ENCODE assay signal across 20 cellular contexts in genomic region chr4:89755210-89755609, GRCh38.
DNase-seq lines count a peak whose midpoint lies in the region; ATAC-seq, FAIRE-seq and TF ChIP-seq lines count a peak whose summit lies in the region.
"Had no signal": no experiment of that assay in that cellular context is flagged by ENCODE, and none has a peak within 500 bp of the region (broad histone marks: within the 10 kb centered on the region; RNA-seq: fewer than 3 reads in every experiment).

No MANE protein-coding gene starts in this region.

- H3K27me3 ChIP-seq in BE2C (no peaks in the 10 kb centered on the region), endothelial cell of umbilical vein (ENCODE audit: control insufficient read depth in 2 of 2, insufficient read depth in 2 of 2, low read length in 2 of 2) (no peaks in the 10 kb centered on the region)
- H3K27me3 ChIP-seq: colonic mucosa had no signal

- no peaks in the 10 kb centered on the region for H3K36me3 ChIP-seq in BE2C
- peaks cover 0 to 3% of the 10 kb centered on the region in 2 experiments for H3K36me3 ChIP-seq in endothelial cell of umbilical vein (ENCODE audit: control insufficient read depth in 2 of 2, extremely low read depth in 1 of 2, insufficient read depth in 2 of 2, low read length in 2 of 2)
- H3K36me3 ChIP-seq: colonic mucosa, thoracic aorta had no signal

- no peak for FAIRE-seq in endothelial cell of umbilical vein (lab: Jason Lieb, UNC)
- FAIRE-seq: GM19239 had no signal

- 0 out of 2 replicates have a peak, but pooled peaks have one; percentile 15 for TF ChIP-seq CTCF in BE2C (IDR thresholded peaks at IDR 0.05; ENCODE audit: low read depth, low read length)
- peak; percentile 2 to 5 for TF ChIP-seq CTCF in endothelial cell of umbilical vein (IDR thresholded peaks at IDR 0.05; ENCODE audit: extremely low read depth in 1 of 2, insufficient read depth in 1 of 2, low read depth in 1 of 2, low read length in 2 of 2)
- peak; percentile 39 for TF ChIP-seq CTCF in neural crest cell (conservative IDR thresholded peaks at IDR 0.05)
- no peak for TF ChIP-seq CTCF in nephron progenitor cell (IDR thresholded peaks at IDR 0.05)

- no peak overlapping the region for H3K27ac ChIP-seq in endothelial cell of umbilical vein (ENCODE audit: insufficient read depth, low read depth, low read length)
- H3K27ac ChIP-seq: colonic mucosa, HL-60, RWPE1, thoracic aorta had no signal

- H3K79me2 ChIP-seq in endothelial cell of umbilical vein (ENCODE audit: control insufficient read depth, insufficient read depth, low read length) = peaks cover 5% of the 10 kb centered on the region

- POLR2A ChIA-PET in endothelial cell of umbilical vein (lab: Charles Lee) = no interaction called here

- ATAC-seq in HG02763 (IDR thresholded peaks at IDR 0.05; ENCODE audit: unreplicated experiment) = no peak
- no peak for ATAC-seq in HG03378 (IDR thresholded peaks at IDR 0.05; ENCODE audit: unreplicated experiment)
- ATAC-seq: activated CD8-positive, alpha-beta T cell treated with anti-CD3 and anti-CD28 coated beads, Interleukin-2, amount 10 ng/mL, durations not matched to agents 7 days and 5 days; activated naive CD8-positive, alpha-beta T cell treated with anti-CD3 and anti-CD28 coated beads, Interleukin-2, amount 50 U/mL, for 24 hours had no signal

- H3K27me3 Mint-ChIP-seq in neural crest cell (ENCODE audit: low read depth) = no peaks in the 10 kb centered on the region
- H3K27me3 Mint-ChIP-seq in nephron progenitor cell (ENCODE audit: low read depth, poor library complexity) = no peaks in the 10 kb centered on the region
- H3K27me3 Mint-ChIP-seq: activated naive CD8-positive, alpha-beta T cell treated with anti-CD3 and anti-CD28 coated beads, Interleukin-2, amount 50 U/mL, for 24 hours had no signal

- H3K4me1 ChIP-seq in BE2C = peaks cover 23% of the 10 kb centered on the region
- H3K4me1 ChIP-seq in endothelial cell of umbilical vein (ENCODE audit: control insufficient read depth, extremely low read depth, insufficient read depth, low read length) = peaks cover 27% of the 10 kb centered on the region
- H3K4me1 ChIP-seq: colonic mucosa had no signal

- H3K36me3 Mint-ChIP-seq in neural crest cell (ENCODE audit: low read depth) (no peaks in the 10 kb centered on the region), nephron progenitor cell (ENCODE audit: low read depth) (no peaks in the 10 kb centered on the region)

- H3K4me3 ChIP-seq in BE2C (ENCODE audit: low read depth, low read length) (no peak overlapping the region), endothelial cell of umbilical vein (replicated peaks in 1 of 3; ENCODE audit: insufficient read depth in 1 of 3, low read depth in 1 of 3, low read length in 3 of 3) (no peak overlapping the region)
- H3K4me3 ChIP-seq: colonic mucosa, thoracic aorta had no signal

- no peak overlapping the region for H2AFZ ChIP-seq in endothelial cell of umbilical vein (ENCODE audit: low read depth, low read length)

- CTCF ChIA-PET in endothelial cell of umbilical vein (lab: Charles Lee) = interaction anchor here (0.6 to 1.8 kb wide), 4 partner anchors 17 to 114 kb away, joined by 3 to 9 read pairs (median 6); no protein-coding TSS in a partner anchor

- no TSS peak for BruUV-seq in endothelial cell of umbilical vein (replicated peaks; lab: Mats Ljungman, UMichigan)

- H3K9ac ChIP-seq in endothelial cell of umbilical vein (replicated peaks; ENCODE audit: extremely low read depth, insufficient read depth, low read length) = no peak overlapping the region

- H3K4me3 Mint-ChIP-seq in neural crest cell (no peak overlapping the region), nephron progenitor cell (no peak overlapping the region)
- H3K4me3 Mint-ChIP-seq: activated CD8-positive, alpha-beta T cell treated with anti-CD3 and anti-CD28 coated beads, Interleukin-2, amount 10 ng/mL, durations not matched to agents 7 days and 5 days; activated naive CD8-positive, alpha-beta T cell treated with anti-CD3 and anti-CD28 coated beads, Interleukin-2, amount 50 U/mL, for 24 hours had no signal

- H3K9me3 Mint-ChIP-seq in neural crest cell (no peaks in the 10 kb centered on the region), nephron progenitor cell (no peaks in the 10 kb centered on the region)
- H3K9me3 Mint-ChIP-seq: activated naive CD8-positive, alpha-beta T cell treated with anti-CD3 and anti-CD28 coated beads, Interleukin-2, amount 50 U/mL, for 24 hours had no signal

- H3K9me1 ChIP-seq in endothelial cell of umbilical vein (replicated peaks; ENCODE audit: control insufficient read depth, extremely low read depth, insufficient read depth, low read length) = no peaks in the 10 kb centered on the region

- no peak for TF ChIP-seq POLR2A in endothelial cell of umbilical vein (IDR thresholded peaks at IDR 0.05; ENCODE audit: low read depth, low read length)

- H3K27ac Mint-ChIP-seq in neural crest cell (ENCODE audit: unreplicated experiment) = no peak overlapping the region
- H3K27ac Mint-ChIP-seq in nephron progenitor cell = no peak overlapping the region
- H3K27ac Mint-ChIP-seq: activated CD8-positive, alpha-beta T cell treated with anti-CD3 and anti-CD28 coated beads, Interleukin-2, amount 10 ng/mL, durations not matched to agents 7 days and 5 days; activated naive CD8-positive, alpha-beta T cell treated with anti-CD3 and anti-CD28 coated beads, Interleukin-2, amount 50 U/mL, for 24 hours had no signal

- no peaks in the 10 kb centered on the region for H3K9me3 ChIP-seq in BE2C
- no peaks in the 10 kb centered on the region for H3K9me3 ChIP-seq in endothelial cell of umbilical vein (replicated peaks; ENCODE audit: control insufficient read depth, insufficient read depth, low read length)
- H3K9me3 ChIP-seq: colonic mucosa, thoracic aorta had no signal

- intact Hi-C loops in endothelial cell of umbilical vein (cut with micrococcal nuclease) = no loop called here

- H4K20me1 ChIP-seq in endothelial cell of umbilical vein (replicated peaks; ENCODE audit: control insufficient read depth, extremely low read depth, insufficient read depth, low read length) = no peaks in the 10 kb centered on the region

- no peak for DNase-seq in BE2C
- DNase-seq in NCI-H226 = peak; percentile 6
- peak; percentile 36 for DNase-seq in endothelial cell of umbilical vein (ENCODE audit: low read depth, low spot score)
- DNase-seq in neural crest cell (ENCODE audit: low read depth, low spot score) = no peak
- no peak for DNase-seq in nephron progenitor cell
- no peak for DNase-seq in stimulated activated CD8-positive, alpha-beta memory T cell treated with anti-CD3 and anti-CD28 coated beads, Interleukin-4, amount 100 ng/mL, for 48 hours
- DNase-seq: activated CD8-positive, alpha-beta T cell treated with anti-CD3 and anti-CD28 coated beads, Interleukin-2, amount 10 ng/mL, durations not matched to agents 7 days and 5 days; activated naive CD8-positive, alpha-beta T cell treated with anti-CD3 and anti-CD28 coated beads, Interleukin-2, amount 50 U/mL, for 24 hours; C1 segment of cervical spinal cord; colonic mucosa; DMS53; hippocampal formation; KBM-7; stimulated activated CD4-positive, alpha-beta T cell treated with anti-CD3 and anti-CD28 coated beads, Interleukin-4, amount 100 ng/mL, for 24 hours had no signal

- H3K4me1 Mint-ChIP-seq in neural crest cell (peaks cover 14% of the 10 kb centered on the region), nephron progenitor cell (peaks cover 61% of the 10 kb centered on the region)
- H3K4me1 Mint-ChIP-seq: activated naive CD8-positive, alpha-beta T cell treated with anti-CD3 and anti-CD28 coated beads, Interleukin-2, amount 50 U/mL, for 24 hours had no signal

- H3K4me2 ChIP-seq in endothelial cell of umbilical vein (ENCODE audit: insufficient read depth, low read length) = no peak overlapping the region

- dilution Hi-C loops in endothelial cell of umbilical vein (cut with MboI; ENCODE audit: extremely low pct_ligation_motif_present, low sequenced_read_pairs) = no loop called here

TF ChIP-seq in endothelial cell of umbilical vein, 7 proteins besides CTCF, POLR2A, EP300 and RAD21:
- TF ChIP-seq EZH2 (IDR thresholded peaks at IDR 0.05; ENCODE audit: borderline replicate concordance, low read depth, low read length, severe bottlenecking) = no peak
- no peak for TF ChIP-seq FOS (IDR thresholded peaks at IDR 0.05; ENCODE audit: borderline replicate concordance, insufficient read depth, low read length)
- no peak for TF ChIP-seq MAX (IDR thresholded peaks at IDR 0.05; ENCODE audit: insufficient read depth, insufficient read length)
- TF ChIP-seq JUN (IDR thresholded peaks at IDR 0.05; ENCODE audit: borderline replicate concordance, insufficient read depth, insufficient read length, low read depth) = no peak
- no peak for TF ChIP-seq POLR2AphosphoS5 (IDR thresholded peaks at IDR 0.05; ENCODE audit: insufficient read depth, low read depth, low read length)
- TF ChIP-seq MYC (IDR thresholded peaks at IDR 0.05; ENCODE audit: low read depth, low read length) = no peak
- TF ChIP-seq GATA2 (IDR thresholded peaks at IDR 0.05; ENCODE audit: insufficient read depth, insufficient read length, low read depth, low read length) = no peak
TF ChIP-seq in endothelial cell of umbilical vein: peak in this region for 0.

Comparison
In these comparisons a context has a peak if more than half of its experiments do, and no peak if none do; other contexts are left out.
1. DNase-seq: peak in NCI-H226 (single experiment) and endothelial cell of umbilical vein (single experiment); none in BE2C (single experiment), neural crest cell (single experiment), nephron progenitor cell (single experiment) and stimulated activated CD8-positive, alpha-beta memory T cell treated with anti-CD3 and anti-CD28 coated beads, Interleukin-4, amount 100 ng/mL, for 48 hours (single experiment).